19 cellular contexts compared by ENCODE assay signal in the genomic region with DNA sequence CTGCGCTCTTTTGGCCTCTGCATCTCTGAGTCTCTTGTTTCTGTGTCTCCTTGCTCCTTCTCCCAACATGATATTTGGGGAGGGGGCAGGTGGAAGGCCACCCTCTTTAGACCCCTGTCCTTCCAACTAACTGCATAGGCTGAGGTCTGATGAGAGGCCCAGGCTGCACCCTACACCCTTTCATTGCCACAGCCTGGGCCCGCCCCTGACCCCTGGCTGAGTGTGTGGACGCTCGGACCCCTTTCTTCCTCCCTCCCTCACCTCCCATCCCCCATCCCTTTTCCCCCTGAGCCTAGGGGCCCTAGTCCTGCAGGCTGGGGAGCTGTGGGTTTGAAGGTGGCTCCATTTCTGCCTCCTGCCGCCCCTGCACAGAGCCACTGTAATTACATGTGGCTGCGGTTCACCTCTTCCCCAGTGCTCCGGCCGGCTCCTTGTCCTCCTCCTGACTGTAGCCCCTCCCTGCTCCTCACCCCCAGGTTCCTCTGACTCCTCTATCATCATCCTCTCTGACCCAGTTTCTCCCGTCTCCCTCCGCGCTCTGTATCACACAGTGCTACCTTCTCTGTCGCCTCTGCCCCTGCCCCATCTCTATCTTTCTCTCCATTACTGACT. TPM values are rescaled to one million over a fixed set of nuclear protein-coding genes. Genes with fewer than 3 reads are reported as not detected.
A peak's percentile ranks its signal among the peaks of the same experiment; 100 is the strongest.
DNase-seq lines count a peak whose midpoint lies in the region; ATAC-seq and TF ChIP-seq lines count a peak whose summit lies in the region.
"Had no signal": no experiment of that assay in that cellular context is flagged by ENCODE, and none has a peak within 500 bp of the region (broad histone marks: within the 10 kb centered on the region; RNA-seq: fewer than 3 reads in every experiment).

No MANE protein-coding gene starts in this region.

- H3K27me3 Mint-ChIP-seq in WTC11 (ENCODE audit: low read depth) = peaks cover 8% of the 10 kb centered on the region

- H3K4me1 ChIP-seq in IMR-90 (ENCODE audit: control insufficient read depth, insufficient read depth, low read length) = no peaks in the 10 kb centered on the region
- peaks cover 29% of the 10 kb centered on the region for H3K4me1 ChIP-seq in mesendoderm (ENCODE audit: control insufficient read depth, low read depth, low read length)
- no peaks in the 10 kb centered on the region for H3K4me1 ChIP-seq in sigmoid colon
- H3K4me1 ChIP-seq in colonic mucosa = no peaks in the 10 kb centered on the region
- H3K4me1 ChIP-seq: adrenal gland, pancreas, transverse colon had no signal

- peak overlapping the region; percentile 13; the same call in 1 of the 2 replicates for H3K4me3 Mint-ChIP-seq in WTC11
- H3K4me3 Mint-ChIP-seq: central memory CD8-positive, alpha-beta T cell; stimulated activated naive CD8-positive, alpha-beta T cell treated with anti-CD3 and anti-CD28 coated beads, Interleukin-15, Interleukin-2, amounts not matched to agents 100 ng/mL and 50 ng/mL, for 24 hours had no signal

- intact Hi-C loops in IMR-90 (cut with micrococcal nuclease) (no loop called here), sigmoid colon (cut with DNase I) (no loop called here), colonic mucosa (cut with DNase I) (no loop called here)

- TF ChIP-seq CTCF in IMR-90 (conservative IDR thresholded peaks at IDR 0.05; ENCODE audit: low read depth, low read length) (no peak), WTC11 (IDR thresholded peaks at IDR 0.05) (no peak), sigmoid colon (IDR thresholded peaks at IDR 0.05) (no peak), colonic mucosa (IDR thresholded peaks at IDR 0.05) (no peak)

- peaks cover 25% of the 10 kb centered on the region for H3K79me2 ChIP-seq in mesendoderm (ENCODE audit: control insufficient read depth, insufficient read depth, low read length)

- H2BK5ac ChIP-seq in IMR-90 (ENCODE audit: low read depth, low read length, poor library complexity, severe bottlenecking) (no peak overlapping the region), mesendoderm (ENCODE audit: low read length) (no peak overlapping the region)

- H3K9me1 ChIP-seq in IMR-90 (ENCODE audit: insufficient read depth, low read length) = no peaks in the 10 kb centered on the region

- TF ChIP-seq POLR2A in IMR-90 (IDR thresholded peaks at IDR 0.05; ENCODE audit: low read depth, low read length) (no peak), sigmoid colon (IDR thresholded peaks at IDR 0.05) (no peak)

- H3K79me1 ChIP-seq in IMR-90 (ENCODE audit: low read depth in 1 of 2, low read length in 2 of 2) = no peaks in the 10 kb centered on the region
- H3K79me1 ChIP-seq in mesendoderm (ENCODE audit: low read length) = peaks cover 33% of the 10 kb centered on the region

- H3K4me3 ChIP-seq in IMR-90 (ENCODE audit: insufficient read depth, low read depth, low read length) = no peak overlapping the region
- H3K4me3 ChIP-seq in mesendoderm (ENCODE audit: low read length) = no peak overlapping the region
- no peak overlapping the region for H3K4me3 ChIP-seq in sigmoid colon
- H3K4me3 ChIP-seq in colonic mucosa = no peak overlapping the region
- H3K4me3 ChIP-seq: adrenal gland, esophagus muscularis mucosa, pancreas, transverse colon had no signal

- H3K27ac Mint-ChIP-seq in WTC11 = no peak overlapping the region
- H3K27ac Mint-ChIP-seq: activated T-helper 2 cell treated with anti-CD3 and anti-CD28 coated beads, Interferon-gamma antibody, Interleukin-2, Interleukin-4, amounts not matched to agents 10 μg/mL and 5 μg/mL and 100 μg/mL, durations not matched to agents 14 hours and 24 hours and 36 hours; stimulated activated naive CD8-positive, alpha-beta T cell treated with anti-CD3 and anti-CD28 coated beads, Interleukin-15, Interleukin-2, amounts not matched to agents 100 ng/mL and 50 ng/mL, for 24 hours had no signal

- no peak overlapping the region for H2AFZ ChIP-seq in IMR-90 (replicated peaks; ENCODE audit: low read length, poor library complexity)

- H3K27ac ChIP-seq in IMR-90 (ENCODE audit: insufficient read depth, low read length) (no peak overlapping the region), mesendoderm (ENCODE audit: low read depth, low read length) (no peak overlapping the region), sigmoid colon (no peak overlapping the region), colonic mucosa (no peak overlapping the region)
- H3K27ac ChIP-seq: adrenal gland, esophagus muscularis mucosa, pancreas, transverse colon had no signal

- H3K56ac ChIP-seq in IMR-90 (ENCODE audit: extremely low read depth, insufficient read depth, low read length) (no peak overlapping the region), mesendoderm (ENCODE audit: low read length) (no peak overlapping the region)

- peaks cover 60% of the 10 kb centered on the region for H3K4me1 Mint-ChIP-seq in WTC11

- H3K14ac ChIP-seq in IMR-90 (replicated peaks; ENCODE audit: low read depth, low read length) = no peak overlapping the region

- H2BK15ac ChIP-seq in IMR-90 (ENCODE audit: low read depth, low read length) (no peak overlapping the region), mesendoderm (replicated peaks; ENCODE audit: low read depth) (no peak overlapping the region)

- ATAC-seq in IMR-90 (ENCODE audit: low read depth) = no peak
- peak; percentile 36 for ATAC-seq in WTC11
- ATAC-seq: left ventricle myocardium superior, pancreas had no signal

- no peak overlapping the region for H2BK20ac ChIP-seq in IMR-90 (ENCODE audit: low read depth, low read length)

- WGBS in IMR-90 (ENCODE audit: extremely low coverage in 2 of 2, insufficient read length in 1 of 2), 2 experiments = 45% methylated on average over 5 of the region's 12 CpGs; no CpG with 5 or more reads in 1 of the 2 experiments
- WGBS in mesendoderm (ENCODE audit: extremely low coverage, insufficient coverage, low lambda C conversion rate) = no CpG with 5 or more reads among the region's 12 CpGs
- 70 to 74% methylated on average over 12 of the region's 12 CpGs for WGBS in sigmoid colon, 2 donors

- H4K8ac ChIP-seq in IMR-90 (ENCODE audit: low read depth in 2 of 2, low read length in 2 of 2) = no peak overlapping the region
- H4K8ac ChIP-seq in mesendoderm (ENCODE audit: low read depth, low read length) = no peak overlapping the region

- H2AK5ac ChIP-seq in IMR-90 (ENCODE audit: low read depth, low read length) (no peak overlapping the region), mesendoderm (ENCODE audit: low read length) (no peak overlapping the region)

- no peaks in the 10 kb centered on the region for H3K9me3 Mint-ChIP-seq in WTC11
- H3K9me3 Mint-ChIP-seq: activated T-helper 2 cell treated with anti-CD3 and anti-CD28 coated beads, Interferon-gamma antibody, Interleukin-2, Interleukin-4, amounts not matched to agents 10 μg/mL and 5 μg/mL and 100 μg/mL, durations not matched to agents 14 hours and 24 hours and 36 hours; central memory CD8-positive, alpha-beta T cell; stimulated activated naive CD8-positive, alpha-beta T cell treated with anti-CD3 and anti-CD28 coated beads, Interleukin-15, Interleukin-2, amounts not matched to agents 100 ng/mL and 50 ng/mL, for 24 hours had no signal

- H3K9me3 ChIP-seq in IMR-90 (ENCODE audit: control insufficient read depth, insufficient read depth, low read length) (no peaks in the 10 kb centered on the region; the same call in 1 of the 2 replicates), sigmoid colon (no peaks in the 10 kb centered on the region), colonic mucosa (no peaks in the 10 kb centered on the region)
- H3K9me3 ChIP-seq: adrenal gland, esophagus muscularis mucosa, pancreas, transverse colon had no signal

- no peak for TF ChIP-seq EP300 in sigmoid colon (IDR thresholded peaks at IDR 0.05)

- POLR2A ChIA-PET in IMR-90 (lab: Charles Lee; ENCODE audit: unreplicated experiment) = no interaction called here
- POLR2A ChIA-PET in WTC11 (lab: Charles Lee) = no interaction called here
- POLR2A ChIA-PET in HEK293T (lab: Yijun Ruan, JAX) = no interaction called here

- dilution Hi-C loops in IMR-90 (cut with HindIII; ENCODE audit: low sequenced_read_pairs, unreplicated experiment) = no loop called here

- H3K36me3 ChIP-seq in IMR-90 (ENCODE audit: control insufficient read depth, insufficient read depth, low read length) (no peaks in the 10 kb centered on the region), mesendoderm (ENCODE audit: control insufficient read depth, insufficient read depth, low read length) (peaks cover 7% of the 10 kb centered on the region), sigmoid colon (no peaks in the 10 kb centered on the region), colonic mucosa (no peaks in the 10 kb centered on the region)
- H3K36me3 ChIP-seq: adrenal gland, esophagus muscularis mucosa, pancreas, transverse colon had no signal

- H3K23ac ChIP-seq in IMR-90 (ENCODE audit: low read depth, low read length) (no peak overlapping the region), mesendoderm (ENCODE audit: low read length) (no peak overlapping the region)

- H3K4me2 ChIP-seq in IMR-90 (ENCODE audit: low read depth, low read length) (no peak overlapping the region), mesendoderm (ENCODE audit: low read length) (no peak overlapping the region)

- no peaks in the 10 kb centered on the region; the same call in 1 of the 2 replicates for H4K20me1 ChIP-seq in IMR-90 (ENCODE audit: insufficient read depth, low read length)

- H2AK9ac ChIP-seq in IMR-90 (replicated peaks; ENCODE audit: low read depth, low read length, poor library complexity) = peak overlapping the region; percentile 28

- H3K36me3 Mint-ChIP-seq in WTC11 = peaks cover 39% of the 10 kb centered on the region

- H4K5ac ChIP-seq in IMR-90 (ENCODE audit: low read depth, low read length) = no peak overlapping the region
- H4K5ac ChIP-seq in mesendoderm (ENCODE audit: low read length) = no peak overlapping the region

- H3K18ac ChIP-seq in IMR-90 (ENCODE audit: low read depth, low read length) (no peak overlapping the region), mesendoderm (ENCODE audit: low read length) (no peak overlapping the region)

- H3K27me3 ChIP-seq in IMR-90 (ENCODE audit: control insufficient read depth, insufficient read depth, low read length) (peaks cover 77% of the 10 kb centered on the region), mesendoderm (ENCODE audit: insufficient read depth, low read length, poor library complexity) (no peaks in the 10 kb centered on the region), sigmoid colon (peaks cover 0 to 9% (median 0%) of the 10 kb centered on the region in 3 donors), colonic mucosa (no peaks in the 10 kb centered on the region)
- H3K27me3 ChIP-seq: adrenal gland, pancreas had no signal

- no peak for DNase-seq in IMR-90
- no peak for DNase-seq in WTC11 (ENCODE audit: low spot score)
- no peak for DNase-seq in mesendoderm
- DNase-seq in sigmoid colon = peak; percentile 35
- DNase-seq in HEK293T (ENCODE audit: extremely low spot score) = no peak
- DNase-seq in colonic mucosa = no peak
- no peak for DNase-seq in T-helper 2 cell
- DNase-seq: activated CD4-positive, alpha-beta T cell treated with anti-CD3 and anti-CD28 coated beads for 4 hours; adrenal gland; effector CD4-positive, alpha-beta T cell; left ventricle myocardium superior; MM.1S; NCI-H1930; pancreas; transverse colon had no signal

- H4K91ac ChIP-seq in IMR-90 (ENCODE audit: insufficient read depth, low read depth, low read length) = no peak overlapping the region

- in situ Hi-C loops in IMR-90 (cut with MboI; ENCODE audit: low sequenced_read_pairs) = no loop called here

- H3K4ac ChIP-seq in IMR-90 (ENCODE audit: low read depth, low read length) = no peak overlapping the region
- H3K4ac ChIP-seq in mesendoderm (ENCODE audit: low read depth, low read length) = no peak overlapping the region

- TF ChIP-seq RAD21 in IMR-90 (IDR thresholded peaks at IDR 0.05; ENCODE audit: low read length) = no peak

- CTCF ChIA-PET in IMR-90 (lab: Yijun Ruan, JAX) (no interaction called here), WTC11 (lab: Charles Lee) (interaction anchor here (0.6 to 2.5 kb wide), 4 partner anchors 37 to 61 kb away, joined by 3 to 11 read pairs (median 4); no protein-coding TSS in a partner anchor), HEK293T (lab: Yijun Ruan, JAX) (no interaction called here)

- no TSS peak for BruUV-seq in IMR-90 (replicated peaks; lab: Mats Ljungman, UMichigan)

- H2BK120ac ChIP-seq in IMR-90 (ENCODE audit: low read depth, low read length) = no peak overlapping the region
- no peak overlapping the region for H2BK120ac ChIP-seq in mesendoderm (ENCODE audit: low read depth, low read length)

- H3K9ac ChIP-seq in IMR-90 (ENCODE audit: low read depth, low read length) (no peak overlapping the region), mesendoderm (ENCODE audit: low read length) (peak overlapping the region; percentile 8), colonic mucosa (ENCODE audit: low read depth in 2 of 2, low read length in 2 of 2) (no peak overlapping the region)

RNA-seq across cellular contexts. Expression of a gene that starts 6.8 kb away (rescaled TPM):
- 0.18 and 0.28 TPM in 2 replicates for total RNA-seq in IMR-90 (2012; rRNA removed)
- 0.29 and 0.36 TPM in 2 replicates for polyA plus RNA-seq in IMR-90 (2012; rRNA removed)
- 0.21 and 0.36 TPM in 2 replicates for polyA plus RNA-seq in IMR-90 (2012; cell fraction: cytosol; rRNA removed)
- polyA plus RNA-seq in IMR-90 (2012; cell fraction: nucleus; rRNA removed; ENCODE audit: low replicate concordance) = 0.08 and 0.32 TPM in 2 replicates
- total RNA-seq in WTC11 (2021) = 63.2 to 86.2 TPM (median 74.6 TPM) in 3 replicates
- polyA plus RNA-seq in mesendoderm (2013, experiment 1 of 2) = 68.1 TPM
- polyA plus RNA-seq in mesendoderm (2013, experiment 2 of 2) = 63.7 TPM
- total RNA-seq in sigmoid colon = 1 to 10 TPM; 2.9 to 8.6 (median 5.1) TPM
- 1 to 10 TPM in 2 of 3 donors, under 1 TPM in 1; 0.69 to 7.7 (median 4.2) TPM for polyA plus RNA-seq in sigmoid colon
- total RNA-seq in colonic mucosa = 1 to 10 TPM; 1.1 to 1.9 TPM
- total RNA-seq: activated T-helper 2 cell treated with anti-CD3 and anti-CD28 coated beads, Interferon-gamma antibody, Interleukin-2, Interleukin-4, amounts not matched to agents 10 μg/mL and 5 μg/mL and 100 μg/mL, durations not matched to agents 14 hours and 24 hours and 36 hours had no signal
